In the genomic region with DNA sequence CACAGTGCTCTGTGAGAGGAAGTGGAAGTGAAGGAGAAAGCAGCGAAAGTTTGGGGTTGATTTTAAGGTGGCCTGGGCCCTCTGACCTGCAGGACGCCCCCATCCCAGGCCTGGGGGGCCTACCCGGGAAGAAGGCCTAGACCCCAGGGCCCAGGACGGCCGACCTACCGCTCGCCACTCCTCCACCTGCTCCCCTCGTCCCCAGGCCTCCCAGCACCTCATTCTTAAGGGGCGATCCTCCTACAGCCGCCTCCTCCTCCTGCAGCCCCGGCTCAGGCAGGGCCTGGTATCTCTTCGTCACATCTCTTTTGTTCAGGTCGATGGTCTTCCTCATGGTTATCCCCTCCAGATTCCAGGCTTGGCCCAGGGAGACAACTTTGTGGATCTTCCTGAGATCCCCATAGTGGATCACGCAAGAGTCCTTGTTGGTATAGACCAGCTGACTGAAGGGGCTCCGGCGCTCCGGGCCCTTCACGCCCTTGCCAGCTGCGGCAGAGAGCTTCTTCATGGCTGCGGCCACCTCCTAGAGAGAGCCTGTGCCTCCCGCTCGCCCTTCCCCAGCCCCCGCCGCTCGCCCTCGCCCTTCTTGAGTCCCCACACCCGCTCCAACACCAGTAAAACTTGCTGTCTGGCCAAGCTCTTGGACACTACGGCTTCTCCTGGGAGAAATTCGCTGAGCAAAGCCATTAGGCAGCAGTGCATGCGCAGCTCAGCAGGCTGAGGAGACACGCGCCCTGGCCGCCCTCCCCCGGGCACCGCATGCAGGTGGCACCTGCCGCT, we compare ENCODE assay signal across 26 cellular contexts.
DNase-seq lines count a peak whose midpoint lies in the region; ATAC-seq, FAIRE-seq and TF ChIP-seq lines count a peak whose summit lies in the region.
"Had no signal": no experiment of that assay in that cellular context is flagged by ENCODE, and none has a peak within 500 bp of the region (broad histone marks: within the 10 kb centered on the region; RNA-seq: fewer than 3 reads in every experiment).

No MANE protein-coding gene starts in this region.

- no peak overlapping the region for H3K4me3 Mint-ChIP-seq in stimulated activated memory B cell treated with anti-CD40 and anti-IgM and Interleukin-4, amounts not matched to agents 10 μg/mL and 1 μg/mL and 100 μg/mL, for 72 hours
- no peak overlapping the region for H3K4me3 Mint-ChIP-seq in osteocyte (ENCODE audit: unreplicated experiment)
- H3K4me3 Mint-ChIP-seq in T-helper 2 cell treated with Interferon-gamma antibody and Interleukin-4, amounts not matched to agents 5 μg/mL and 100 μg/mL, for 36 hours, result no peak overlapping the region
- H3K4me3 Mint-ChIP-seq: CD14-positive monocyte; CD8-positive, alpha-beta memory T cell; H9 had no signal

- no peaks in the 10 kb centered on the region for H3K4me1 Mint-ChIP-seq in stimulated activated memory B cell treated with anti-CD40 and anti-IgM and Interleukin-4, amounts not matched to agents 10 μg/mL and 1 μg/mL and 100 μg/mL, for 72 hours
- no peaks in the 10 kb centered on the region for H3K4me1 Mint-ChIP-seq in osteocyte (ENCODE audit: unreplicated experiment)
- H3K4me1 Mint-ChIP-seq in T-helper 2 cell treated with Interferon-gamma antibody and Interleukin-4, amounts not matched to agents 5 μg/mL and 100 μg/mL, for 36 hours (ENCODE audit: low read depth), result no peaks in the 10 kb centered on the region
- H3K4me1 Mint-ChIP-seq: CD14-positive monocyte, H9 had no signal

- intact Hi-C loops in kidney (cut with DNase I), result no loop called here

- H3K27me3 Mint-ChIP-seq in stimulated activated memory B cell treated with anti-CD40 and anti-IgM and Interleukin-4, amounts not matched to agents 10 μg/mL and 1 μg/mL and 100 μg/mL, for 72 hours, result no peaks in the 10 kb centered on the region
- peaks cover 3% of the 10 kb centered on the region for H3K27me3 Mint-ChIP-seq in osteocyte (ENCODE audit: unreplicated experiment)
- peaks cover 2% of the 10 kb centered on the region for H3K27me3 Mint-ChIP-seq in T-helper 2 cell treated with Interferon-gamma antibody and Interleukin-4, amounts not matched to agents 5 μg/mL and 100 μg/mL, for 36 hours (ENCODE audit: low read depth)

- peak; percentile 0 for DNase-seq in NCI-H2107 treated with DMSO at 0.1 percent for 48 hours (lab: John Stamatoyannopoulos, UW; ENCODE audit: unreplicated experiment)
- no peak for DNase-seq in NCI-H2107 (lab: John Stamatoyannopoulos, UW)
- DNase-seq in NCI-H526 treated with DMSO at 0.1 percent for 48 hours (lab: John Stamatoyannopoulos, UW), result peak; percentile 11
- peak; percentile 70 for DNase-seq in kidney
- DNase-seq in osteocyte (ENCODE audit: extremely low spot score, unreplicated experiment), result no peak
- no peak for DNase-seq in SKM-1 treated with dmso at 0.1 percent for 144 hours (lab: John Stamatoyannopoulos, UW; ENCODE audit: unreplicated experiment)
- DNase-seq in T-helper 2 cell treated with Interferon-gamma antibody and Interleukin-4, amounts not matched to agents 5 μg/mL and 100 μg/mL, for 36 hours (ENCODE audit: low spot score), result no peak
- DNase-seq: 8988T; ACHN; BE2C; CD8-positive, alpha-beta memory T cell; NCI-H1048; NCI-H1436; NCI-H187; NCI-H2081 treated with DMSO at 0.1 percent for 48 hours; NCI-H446 treated with DMSO at 0.1 percent for 48 hours; NCI-H69; PC-9; Right ventricle myocardium superior had no signal

- no peaks in the 10 kb centered on the region for H3K36me3 ChIP-seq in kidney (ENCODE audit: control insufficient read depth in 1 of 2, insufficient read depth in 2 of 2, low read length in 2 of 2)
- H3K36me3 ChIP-seq: BE2C, SJSA1 had no signal

- no peak overlapping the region for H3K9ac ChIP-seq in kidney (ENCODE audit: low read length in 2 of 2)
- H3K9ac ChIP-seq: KMS-11 had no signal

- peak; percentile 20 for ATAC-seq in stimulated activated memory B cell treated with anti-CD40 and anti-IgM and Interleukin-4, amounts not matched to agents 10 μg/mL and 1 μg/mL and 100 μg/mL, for 72 hours

- no peak overlapping the region for H3K27ac Mint-ChIP-seq in stimulated activated memory B cell treated with anti-CD40 and anti-IgM and Interleukin-4, amounts not matched to agents 10 μg/mL and 1 μg/mL and 100 μg/mL, for 72 hours
- no peak overlapping the region for H3K27ac Mint-ChIP-seq in osteocyte (ENCODE audit: unreplicated experiment)
- H3K27ac Mint-ChIP-seq in T-helper 2 cell treated with Interferon-gamma antibody and Interleukin-4, amounts not matched to agents 5 μg/mL and 100 μg/mL, for 36 hours, result no peak overlapping the region
- H3K27ac Mint-ChIP-seq: CD14-positive monocyte; CD8-positive, alpha-beta memory T cell had no signal

- no peak overlapping the region for H3K27ac ChIP-seq in kidney (ENCODE audit: low read depth in 2 of 2, low read length in 2 of 2)
- H3K27ac ChIP-seq: KMS-11, PC-9, SJSA1 had no signal

- H3K36me3 Mint-ChIP-seq in stimulated activated memory B cell treated with anti-CD40 and anti-IgM and Interleukin-4, amounts not matched to agents 10 μg/mL and 1 μg/mL and 100 μg/mL, for 72 hours, result no peaks in the 10 kb centered on the region
- H3K36me3 Mint-ChIP-seq in osteocyte (ENCODE audit: unreplicated experiment), result no peaks in the 10 kb centered on the region
- H3K36me3 Mint-ChIP-seq in T-helper 2 cell treated with Interferon-gamma antibody and Interleukin-4, amounts not matched to agents 5 μg/mL and 100 μg/mL, for 36 hours (ENCODE audit: low read depth), result no peaks in the 10 kb centered on the region
- H3K36me3 Mint-ChIP-seq: CD14-positive monocyte; CD8-positive, alpha-beta memory T cell had no signal

- TF ChIP-seq CTCF in kidney (IDR thresholded peaks at IDR 0.05; ENCODE audit: borderline replicate concordance, extremely low read depth, insufficient read depth) (no peak), osteocyte (IDR thresholded peaks at IDR 0.05) (no peak)

- H3K9me3 Mint-ChIP-seq in stimulated activated memory B cell treated with anti-CD40 and anti-IgM and Interleukin-4, amounts not matched to agents 10 μg/mL and 1 μg/mL and 100 μg/mL, for 72 hours, result no peaks in the 10 kb centered on the region
- no peaks in the 10 kb centered on the region for H3K9me3 Mint-ChIP-seq in osteocyte (ENCODE audit: unreplicated experiment)
- H3K9me3 Mint-ChIP-seq in T-helper 2 cell treated with Interferon-gamma antibody and Interleukin-4, amounts not matched to agents 5 μg/mL and 100 μg/mL, for 36 hours, result no peaks in the 10 kb centered on the region
- H3K9me3 Mint-ChIP-seq: CD8-positive, alpha-beta memory T cell; H9 had no signal

- H3K4me3 ChIP-seq in kidney (ENCODE audit: low read length in 2 of 2), result no peak overlapping the region
- H3K4me3 ChIP-seq: PC-9, SJSA1 had no signal

- no peak for FAIRE-seq in kidney (lab: Jason Lieb, UNC)
- FAIRE-seq: GM19239, HTR-8/SVneo had no signal

- H3K4me1 ChIP-seq in kidney (ENCODE audit: control insufficient read depth in 1 of 2, insufficient read depth in 1 of 2, low read depth in 1 of 2, low read length in 2 of 2), result no peaks in the 10 kb centered on the region
- H3K4me1 ChIP-seq: BE2C, SJSA1 had no signal

- H3K9me3 ChIP-seq in kidney (ENCODE audit: control insufficient read depth in 1 of 2, low read length in 2 of 2), result no peaks in the 10 kb centered on the region
- H3K9me3 ChIP-seq: BE2C, SJSA1 had no signal

Comparison
In these comparisons a context has a peak if more than half of its experiments do, and no peak if none do; other contexts are left out.
1. DNase-seq: peak in NCI-H2107 treated with DMSO at 0.1 percent for 48 hours (single experiment), NCI-H526 treated with DMSO at 0.1 percent for 48 hours (single experiment) and kidney (single experiment); none in NCI-H2107 (single experiment), osteocyte (single experiment), SKM-1 treated with dmso at 0.1 percent for 144 hours (single experiment) and T-helper 2 cell treated with Interferon-gamma antibody and Interleukin-4, amounts not matched to agents 5 μg/mL and 100 μg/mL, for 36 hours (single experiment).